9 cellular contexts compared by ENCODE assay signal in the genomic region with DNA sequence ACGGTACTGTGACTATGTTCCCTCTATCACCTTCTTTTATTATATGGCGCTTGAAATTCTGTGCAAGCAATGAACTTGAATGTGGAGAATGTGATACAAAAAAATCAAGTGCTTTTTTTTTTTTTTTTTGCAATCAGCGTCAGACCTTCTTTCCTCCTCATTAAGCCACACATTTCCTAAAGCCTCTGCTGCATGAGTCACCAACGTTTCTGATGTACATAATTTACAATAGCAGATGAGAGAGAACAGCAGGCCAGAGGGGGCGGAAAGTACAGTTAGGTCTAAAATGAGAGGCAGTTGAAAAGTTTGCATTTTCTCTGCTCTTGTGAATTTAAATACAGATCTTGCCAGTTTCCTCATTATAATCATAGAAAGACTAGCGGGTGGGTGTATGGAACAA.
DNase-seq lines count a peak whose midpoint lies in the region; ATAC-seq and TF ChIP-seq lines count a peak whose summit lies in the region.
"Had no signal": no experiment of that assay in that cellular context is flagged by ENCODE, and none has a peak within 500 bp of the region (broad histone marks: within the 10 kb centered on the region; RNA-seq: fewer than 3 reads in every experiment).

No MANE protein-coding gene starts in this region.

- H3K27me3 Mint-ChIP-seq in neural progenitor cell (ENCODE audit: insufficient read depth, low read depth), result peaks cover 2% of the 10 kb centered on the region

- TF ChIP-seq CTCF in RWPE1 (conservative IDR thresholded peaks at IDR 0.05; ENCODE audit: low read depth), result no peak
- TF ChIP-seq CTCF in BE2C (IDR thresholded peaks at IDR 0.05; ENCODE audit: low read depth, low read length), result no peak
- TF ChIP-seq CTCF in osteoblast (IDR thresholded peaks at IDR 0.05; ENCODE audit: extremely low read depth, low read depth, low read length), result no peak
- no peak for TF ChIP-seq CTCF in neural progenitor cell (IDR thresholded peaks at IDR 0.05)

- H3K9me3 ChIP-seq in trophoblast cell (ENCODE audit: insufficient read depth, low read depth, low read length) (no peaks in the 10 kb centered on the region), BE2C (no peaks in the 10 kb centered on the region; the same call in 1 of the 2 replicates), osteoblast (ENCODE audit: low read depth, low read length) (no peaks in the 10 kb centered on the region), neural progenitor cell (ENCODE audit: low read depth) (no peaks in the 10 kb centered on the region)

- peak; percentile 46 for DNase-seq in RWPE1 (ENCODE audit: low spot score)
- DNase-seq in amniotic stem cell (lab: John Stamatoyannopoulos, UW), result peak; percentile 48
- peak; percentile 18 to 41 for DNase-seq in trophoblast cell
- no peak for DNase-seq in GM19238 (ENCODE audit: insufficient read length, low spot score)
- DNase-seq in BE2C, result no peak
- DNase-seq in osteoblast (ENCODE audit: insufficient read length, low spot score, missing footprints), result no peak
- no peak for DNase-seq in neural progenitor cell (ENCODE audit: low spot score)

- no peak overlapping the region for H4K91ac ChIP-seq in trophoblast cell (ENCODE audit: low read depth, low read length)

- H3K79me1 ChIP-seq in trophoblast cell (ENCODE audit: low read length), result peaks cover 15% of the 10 kb centered on the region

- no CpG with 5 or more reads among the region's 6 CpGs for WGBS in trophoblast cell (ENCODE audit: extremely low coverage, insufficient coverage, insufficient read length)

- H4K20me1 ChIP-seq in osteoblast (ENCODE audit: insufficient read depth, low read length) (no peaks in the 10 kb centered on the region), neural progenitor cell (ENCODE audit: low read depth) (no peaks in the 10 kb centered on the region)

- H3K36me3 ChIP-seq in trophoblast cell (ENCODE audit: control insufficient read depth in 1 of 2, insufficient read depth in 2 of 2, low read length in 2 of 2) (no peaks in the 10 kb centered on the region), BE2C (no peaks in the 10 kb centered on the region), osteoblast (ENCODE audit: insufficient read depth, low read length) (no peaks in the 10 kb centered on the region), neural progenitor cell (no peaks in the 10 kb centered on the region)

- POLR2A ChIA-PET in RWPE1 (lab: Yijun Ruan, JAX; ENCODE audit: low non-redundant PET), result no interaction called here

- H3K36me3 Mint-ChIP-seq in neural progenitor cell, result no peaks in the 10 kb centered on the region

- H3K27ac ChIP-seq in RWPE1 (no peak overlapping the region), trophoblast cell (ENCODE audit: low read depth, low read length) (no peak overlapping the region), osteoblast (ENCODE audit: low read depth, low read length) (no peak overlapping the region), neural progenitor cell (no peak overlapping the region)

- no peak overlapping the region for H2BK5ac ChIP-seq in trophoblast cell (ENCODE audit: low read depth, low read length, poor library complexity)

- H3K9ac ChIP-seq in trophoblast cell (ENCODE audit: low read length) (no peak overlapping the region), neural progenitor cell (no peak overlapping the region)

- no peak overlapping the region for H2BK12ac ChIP-seq in trophoblast cell (ENCODE audit: low read length)

- H3K79me2 ChIP-seq in trophoblast cell (ENCODE audit: control insufficient read depth, insufficient read depth, low read length, poor library complexity) (no peaks in the 10 kb centered on the region), osteoblast (ENCODE audit: insufficient read depth, low read length) (no peaks in the 10 kb centered on the region), neural progenitor cell (ENCODE audit: low read depth) (no peaks in the 10 kb centered on the region)

- H3K9me3 Mint-ChIP-seq in neural progenitor cell, result no peaks in the 10 kb centered on the region

- H3K27me3 ChIP-seq in trophoblast cell (ENCODE audit: insufficient read depth, low read length) (no peaks in the 10 kb centered on the region), BE2C (no peaks in the 10 kb centered on the region), osteoblast (ENCODE audit: insufficient read depth, low read length) (no peaks in the 10 kb centered on the region), neural progenitor cell (no peaks in the 10 kb centered on the region)

- H2AK5ac ChIP-seq in trophoblast cell (ENCODE audit: low read length), result no peak overlapping the region

- H2AFZ ChIP-seq in trophoblast cell (ENCODE audit: insufficient read depth, low read length, poor library complexity) (no peak overlapping the region), osteoblast (ENCODE audit: low read length) (no peak overlapping the region), neural progenitor cell (replicated peaks) (no peak overlapping the region)

- no peak overlapping the region for H3K23ac ChIP-seq in trophoblast cell (ENCODE audit: low read length)

- no peak overlapping the region for H4K8ac ChIP-seq in trophoblast cell (ENCODE audit: low read depth, low read length)

- H3K4me3 ChIP-seq in trophoblast cell (ENCODE audit: low read depth, low read length), result no peak overlapping the region
- no peak overlapping the region for H3K4me3 ChIP-seq in BE2C (ENCODE audit: low read depth, low read length)
- H3K4me3 ChIP-seq in osteoblast (ENCODE audit: insufficient read depth, low read length), result no peak overlapping the region
- no peak overlapping the region for H3K4me3 ChIP-seq in neural progenitor cell
- H3K4me3 ChIP-seq: lung had no signal

- H3K4me2 ChIP-seq in trophoblast cell (ENCODE audit: low read length) (no peak overlapping the region), osteoblast (ENCODE audit: insufficient read depth, low read length) (no peak overlapping the region), neural progenitor cell (no peak overlapping the region)

- H3K4me3 Mint-ChIP-seq in neural progenitor cell, result no peak overlapping the region

- H3K4me1 Mint-ChIP-seq in neural progenitor cell, result no peaks in the 10 kb centered on the region

- H2BK120ac ChIP-seq in trophoblast cell (ENCODE audit: insufficient read depth, low read length, poor library complexity), result peak overlapping the region; percentile 51

- peaks cover 11 to 19% of the 10 kb centered on the region in 2 experiments for H3K4me1 ChIP-seq in trophoblast cell (ENCODE audit: control insufficient read depth in 1 of 2, insufficient read depth in 2 of 2, low read length in 2 of 2)
- peaks cover 19% of the 10 kb centered on the region for H3K4me1 ChIP-seq in BE2C
- peaks cover 27% of the 10 kb centered on the region for H3K4me1 ChIP-seq in osteoblast (ENCODE audit: insufficient read depth, low read length)
- H3K4me1 ChIP-seq in neural progenitor cell, result no peaks in the 10 kb centered on the region

- no peak overlapping the region for H3K14ac ChIP-seq in trophoblast cell (ENCODE audit: low read length)

- H3K27ac Mint-ChIP-seq in neural progenitor cell, result no peak overlapping the region

- H3F3A ChIP-seq in neural progenitor cell (ENCODE audit: low read depth), result no peaks in the 10 kb centered on the region

- no peak overlapping the region for H3K4ac ChIP-seq in trophoblast cell (ENCODE audit: low read depth, low read length)

- peak; percentile 40 for ATAC-seq in GM18868 (IDR thresholded peaks at IDR 0.05; ENCODE audit: unreplicated experiment)

- CTCF ChIA-PET in RWPE1 (lab: Yijun Ruan, JAX), result no interaction called here

- H3K18ac ChIP-seq in trophoblast cell (ENCODE audit: low read length), result no peak overlapping the region

- H4K12ac ChIP-seq in trophoblast cell (ENCODE audit: low read depth, low read length), result no peak overlapping the region

Comparison
In these comparisons a context has a peak if more than half of its experiments do, and no peak if none do; other contexts are left out.
1. DNase-seq: peak in RWPE1 (single experiment), amniotic stem cell (single experiment) and trophoblast cell (2 of 2); none in GM19238 (single experiment), BE2C (single experiment), osteoblast (single experiment) and neural progenitor cell (single experiment).